Comparison of ENCODE assay signal across 16 cellular contexts in the genomic region with DNA sequence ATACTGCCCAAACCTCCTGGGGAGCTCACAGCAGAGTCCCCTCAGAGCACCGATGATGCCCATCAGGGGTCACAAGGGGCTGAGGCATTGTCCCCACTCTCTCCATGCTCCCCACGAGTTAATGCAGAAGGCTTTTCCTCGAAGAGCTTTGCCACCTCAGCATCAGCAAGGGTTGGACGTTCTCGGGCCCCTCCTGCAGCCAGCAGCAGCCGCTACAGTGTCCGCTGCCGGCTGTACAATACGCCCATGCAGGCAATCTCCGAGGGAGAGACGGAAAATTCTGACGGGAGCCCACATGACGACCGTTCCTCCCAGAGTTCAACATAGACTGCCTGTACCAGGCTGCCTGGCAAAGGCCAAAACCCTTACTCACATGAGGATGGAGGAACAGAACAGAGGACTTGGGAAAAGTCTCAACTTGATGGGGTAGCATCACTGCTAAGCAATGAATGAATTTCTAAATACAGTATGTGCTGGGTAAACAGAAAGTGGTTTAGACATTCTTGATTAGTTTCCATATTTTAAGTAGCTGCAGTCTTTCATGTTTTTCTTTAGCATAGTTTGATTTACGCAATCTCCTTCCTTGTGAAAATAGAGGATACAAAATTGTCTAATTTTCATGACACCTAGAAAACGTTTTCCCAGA.
"Had no signal": no experiment of that assay in that cellular context is flagged by ENCODE, and none has a peak within 500 bp of the region (broad histone marks: within the 10 kb centered on the region; RNA-seq: fewer than 3 reads in every experiment).

No MANE protein-coding gene starts in this region.

- H3K36me3 ChIP-seq: brain microvascular endothelial cell, lower lobe of right lung, ovary had no signal

- ATAC-seq: activated CD8-positive, alpha-beta T cell treated with anti-CD3 and anti-CD28 coated beads, Interleukin-2, amount 10 ng/mL, durations not matched to agents 7 days and 5 days; activated T-cell treated with anti-CD3 and anti-CD28 coated beads, Interleukin-2, amount 50 U/mL, for 72 hours; effector memory CD8-positive, alpha-beta T cell; foreskin keratinocyte; lower lobe of right lung; sciatic nerve; WTC11 had no signal

- DNase-seq: activated CD4-positive, alpha-beta T cell treated with anti-CD3 and anti-CD28 coated beads for 4 hours; activated CD8-positive, alpha-beta memory T cell treated with anti-CD3 and anti-CD28 coated beads, Interleukin-2, amount 50 U/mL, for 4 hours; activated CD8-positive, alpha-beta T cell treated with anti-CD3 and anti-CD28 coated beads, Interleukin-2, amount 10 ng/mL, durations not matched to agents 7 days and 5 days; activated gamma-delta T cell; activated T-cell treated with anti-CD3 and anti-CD28 coated beads, Interleukin-2, amount 50 U/mL, for 72 hours; brain microvascular endothelial cell; dermis blood vessel endothelial cell; effector memory CD8-positive, alpha-beta T cell; foreskin keratinocyte; lower lobe of right lung; ovary; stimulated activated CD4-positive, alpha-beta T cell treated with anti-CD3 and anti-CD28 coated beads, Interleukin-2, amount 100 ng/mL, for 24 hours; T-helper 2 cell had no signal

- H3K4me3 ChIP-seq: lower lobe of right lung, ovary had no signal

- H3K27me3 ChIP-seq: brain microvascular endothelial cell, foreskin keratinocyte, ovary had no signal

- H3K4me1 ChIP-seq: lower lobe of right lung had no signal

- H3K27ac ChIP-seq: brain microvascular endothelial cell, epithelial cell of prostate, foreskin keratinocyte, lower lobe of right lung, ovary had no signal

- H3K9me3 ChIP-seq: lower lobe of right lung, ovary had no signal
